Comparison of ENCODE assay signal across 19 cellular contexts in genomic region chr15:78695046-78695671, GRCh38. TPM values are rescaled to one million over a fixed set of nuclear protein-coding genes. Genes with fewer than 3 reads are reported as not detected.
DNase-seq lines count a peak whose midpoint lies in the region; ATAC-seq, FAIRE-seq and TF ChIP-seq lines count a peak whose summit lies in the region.
"Had no signal": no experiment of that assay in that cellular context is flagged by ENCODE, and none has a peak within 500 bp of the region (broad histone marks: within the 10 kb centered on the region; RNA-seq: fewer than 3 reads in every experiment).

No MANE protein-coding gene starts in this region.

- H3K4me3 ChIP-seq in A549 (no peak overlapping the region), RWPE2 (ENCODE audit: severe bottlenecking) (no peak overlapping the region), lung (no peak overlapping the region)
- H3K4me3 ChIP-seq: BLaER1, GM23338 had no signal

- ATAC-seq in A549 (no peak), RWPE2 (ENCODE audit: low read depth) (no peak), lung (ENCODE audit: insufficient read depth, low FRiP score) (no peak), GM19023 (IDR thresholded peaks at IDR 0.05; ENCODE audit: unreplicated experiment) (no peak)
- ATAC-seq: CD8-positive, alpha-beta T cell; HCT116; SK-N-SH treated with all-trans-retinoic acid at 6 μM for 48 hours had no signal

- TF ChIP-seq CTCF in A549 (IDR thresholded peaks at IDR 0.05) (no peak), RWPE2 (IDR thresholded peaks at IDR 0.05; ENCODE audit: poor library complexity, severe bottlenecking) (no peak), lung (IDR thresholded peaks at IDR 0.05; ENCODE audit: control extremely low read depth, extremely low read depth) (no peak)

- no peaks in the 10 kb centered on the region for H3K4me1 ChIP-seq in A549
- no peaks in the 10 kb centered on the region for H3K4me1 ChIP-seq in RWPE2 (ENCODE audit: insufficient read depth, poor library complexity, severe bottlenecking)
- H3K4me1 ChIP-seq in lung (ENCODE audit: control insufficient read depth in 2 of 2, insufficient read depth in 2 of 2, low read length in 2 of 2) = peaks cover 0 to 3% of the 10 kb centered on the region in 2 donors

- H3K27me3 ChIP-seq in RWPE2 (ENCODE audit: insufficient read depth, poor library complexity, severe bottlenecking) = peaks cover 4% of the 10 kb centered on the region
- no peaks in the 10 kb centered on the region for H3K27me3 ChIP-seq in lung (ENCODE audit: control insufficient read depth, insufficient read depth)
- H3K27me3 ChIP-seq: BLaER1 had no signal

- H3K27ac ChIP-seq in A549 = no peak overlapping the region
- no peak overlapping the region for H3K27ac ChIP-seq in RWPE2 (ENCODE audit: poor library complexity, severe bottlenecking)
- no peak overlapping the region for H3K27ac ChIP-seq in lung (ENCODE audit: low read depth in 1 of 2, low read length in 1 of 2)
- H3K27ac ChIP-seq: BLaER1 had no signal

- TF ChIP-seq POLR2A in A549 (IDR thresholded peaks at IDR 0.05; ENCODE audit: low read length) (no peak), GM12892 (IDR thresholded peaks at IDR 0.05; ENCODE audit: low read depth, low read length) (no peak)

- POLR2A ChIA-PET in A549 (lab: Yijun Ruan, JAX) = no interaction called here

- H3K4me2 ChIP-seq in A549 = no peak overlapping the region
- H3K4me2 ChIP-seq: BLaER1, GM23338 had no signal

- H3K36me3 ChIP-seq in RWPE2 (ENCODE audit: low read depth) (no peaks in the 10 kb centered on the region), lung (ENCODE audit: control insufficient read depth in 2 of 2, insufficient read depth in 2 of 2, low read length in 2 of 2) (no peaks in the 10 kb centered on the region)
- H3K36me3 ChIP-seq: BLaER1 had no signal

- no peak for TF ChIP-seq RAD21 in A549 (conservative IDR thresholded peaks at IDR 0.05 in 1 of 2, IDR thresholded peaks at IDR 0.05 in 1 of 2)

- H3K9me3 ChIP-seq in A549 (no peaks in the 10 kb centered on the region), RWPE2 (ENCODE audit: severe bottlenecking) (no peaks in the 10 kb centered on the region), lung (ENCODE audit: control insufficient read depth in 2 of 2, insufficient read depth in 1 of 2, low read length in 1 of 2) (no peaks in the 10 kb centered on the region)
- H3K9me3 ChIP-seq: BLaER1 had no signal

- CTCF ChIA-PET in A549 (lab: Yijun Ruan, JAX) = interaction anchor here (0.5 to 11.4 kb wide), 13 partner anchors 8 to 558 kb away, joined by 3 to 87 read pairs (median 4); no protein-coding TSS in a partner anchor

- FAIRE-seq in A549 (lab: Jason Lieb, UNC) = peak; percentile 46
- peak; percentile 44 for FAIRE-seq in GM12892 (lab: Jason Lieb, UNC)
- FAIRE-seq: RCC 7860 had no signal

- no peak for DNase-seq in A549 (ENCODE audit: low read depth in 1 of 2, low spot score in 1 of 2)
- no peak for DNase-seq in GM12892 (ENCODE audit: insufficient read length)
- peak; percentile 14 for DNase-seq in RWPE2 (ENCODE audit: low spot score)
- peak; percentile 9 for DNase-seq in lung (ENCODE audit: low spot score)
- DNase-seq in H4 (ENCODE audit: low spot score) = no peak
- no peak for DNase-seq in COR-L47 (lab: John Stamatoyannopoulos, UW)
- DNase-seq: DMS53, NCI-H1105, NCI-H1694, NCI-H2081 treated with DMSO at 0.1 percent for 48 hours, SIG-M5 had no signal

- TF ChIP-seq EP300 in A549 (IDR thresholded peaks at IDR 0.05) = no peak

TF ChIP-seq in A549, 52 proteins besides CTCF, POLR2A, EP300 and RAD21:
- TF ChIP-seq RCOR1 (IDR thresholded peaks at IDR 0.05; ENCODE audit: low read depth, low read length) = no peak
- no peak for TF ChIP-seq HOXA7 (CRISPR knock-in tag; IDR thresholded peaks at IDR 0.05)
- no peak for TF ChIP-seq REST (IDR thresholded peaks at IDR 0.05)
- no peak for TF ChIP-seq HOXB5 (CRISPR knock-in tag; IDR thresholded peaks at IDR 0.05)
- no peak for TF ChIP-seq NPAS2 (CRISPR knock-in tag; IDR thresholded peaks at IDR 0.05; ENCODE audit: borderline replicate concordance)
- TF ChIP-seq KDM1A (IDR thresholded peaks at IDR 0.05; ENCODE audit: low read depth) = no peak
- TF ChIP-seq CHD2 (IDR thresholded peaks at IDR 0.05; ENCODE audit: low read length, partially characterized antibody) = no peak

RNA-seq across cellular contexts. Expression of gene CHRNB4, which starts 54.1 kb away (rescaled TPM):
- polyA plus RNA-seq in A549 (2011; rRNA removed) = 2.4 and 3.2 TPM in 2 replicates
- polyA plus RNA-seq in A549 (2012; cell fraction: cytosol; rRNA removed) = 0.73 TPM in 2 replicates
- polyA plus RNA-seq in A549 (2012; cell fraction: nucleus; rRNA removed) = 0.51 and 0.58 TPM in 2 replicates
- polyA plus RNA-seq in A549 (2017; fragmentation: RNase III; extraction: RNeasy Plus Mini Kit Qiagen cat#74134 plus additional on column Dnase treatment) = 0.45 to 0.69 TPM (median 0.53 TPM) in 3 replicates
- polyA minus RNA-seq in A549 (2011; rRNA and poly(A)+ RNA removed) = 1.8 and 3.2 TPM in 2 replicates
- polyA plus RNA-seq in GM12892 (2012; ENCODE audit: missing spikeins) = not detected
- not detected for total RNA-seq in lung
- polyA plus RNA-seq in lung = under 1 TPM in 1 of 2 donors, not detected in 1; 0.05 TPM
- not detected in 2 replicates for total RNA-seq in H4 (2014; rRNA removed; shearing (Covaris generic))
- total RNA-seq: A673; CD8-positive, alpha-beta T cell had no signal

Comparison
In these comparisons a context has a peak if more than half of its experiments do, and no peak if none do; other contexts are left out.
1. DNase-seq: peak in RWPE2 (single experiment) and lung (single experiment); none in A549 (0 of 2), GM12892 (single experiment), H4 (single experiment) and COR-L47 (single experiment).